Comparison of ENCODE assay signal across 1 cellular context in genomic region chr9:126342621-126343031, GRCh38.
A peak's percentile ranks its signal among the peaks of the same experiment; 100 is the strongest.
TF ChIP-seq lines count a peak whose summit lies in the region.

No MANE protein-coding gene starts in this region.

TF ChIP-seq in HepG2, 621 proteins besides CTCF, POLR2A, EP300 and RAD21 (continued from another document):
- TF ChIP-seq DPF2 (CRISPR knock-in tag; IDR thresholded peaks at IDR 0.05; ENCODE audit: borderline replicate concordance, low read depth) (no peak), PAX8 (CRISPR knock-in tag; IDR thresholded peaks at IDR 0.05; ENCODE audit: borderline replicate concordance) (no peak), RFX5 (IDR thresholded peaks at IDR 0.05; ENCODE audit: low read depth, low read length) (no peak), TIGD3 (CRISPR knock-in tag; IDR thresholded peaks at IDR 0.05; ENCODE audit: borderline replicate concordance) (no peak), TBX2 (CRISPR knock-in tag; IDR thresholded peaks at IDR 0.05; ENCODE audit: borderline replicate concordance) (0 out of 2 replicates have a peak, but pooled peaks have one; percentile 24), GABPA (IDR thresholded peaks at IDR 0.05; ENCODE audit: low read depth, low read length) (no peak), GABPA (CRISPR knock-in tag; IDR thresholded peaks at IDR 0.05; ENCODE audit: low read depth) (no peak), MXI1 (IDR thresholded peaks at IDR 0.05; ENCODE audit: borderline replicate concordance, low read depth, low read length) (no peak), ZUFSP (CRISPR knock-in tag; IDR thresholded peaks at IDR 0.05; ENCODE audit: borderline replicate concordance) (no peak)
